ENCODE assay signal across 1 cellular context in genomic region chr11:122617926-122618325, GRCh38.
TF ChIP-seq lines count a peak whose summit lies in the region.

No MANE protein-coding gene starts in this region.

TF ChIP-seq in HepG2, 621 proteins besides CTCF, POLR2A, EP300 and RAD21:
- TF ChIP-seq AHR (CRISPR knock-in tag; IDR thresholded peaks at IDR 0.05): no peak
- no peak for TF ChIP-seq FLYWCH1 (CRISPR knock-in tag; IDR thresholded peaks at IDR 0.05)
- TF ChIP-seq MAX (IDR thresholded peaks at IDR 0.05): peak; percentile 34; the same call in 1 of the 2 replicates
- no peak for TF ChIP-seq ZNF512B (CRISPR knock-in tag; IDR thresholded peaks at IDR 0.05; ENCODE audit: borderline replicate concordance)
